24 cellular contexts compared by ENCODE assay signal in the genomic region with DNA sequence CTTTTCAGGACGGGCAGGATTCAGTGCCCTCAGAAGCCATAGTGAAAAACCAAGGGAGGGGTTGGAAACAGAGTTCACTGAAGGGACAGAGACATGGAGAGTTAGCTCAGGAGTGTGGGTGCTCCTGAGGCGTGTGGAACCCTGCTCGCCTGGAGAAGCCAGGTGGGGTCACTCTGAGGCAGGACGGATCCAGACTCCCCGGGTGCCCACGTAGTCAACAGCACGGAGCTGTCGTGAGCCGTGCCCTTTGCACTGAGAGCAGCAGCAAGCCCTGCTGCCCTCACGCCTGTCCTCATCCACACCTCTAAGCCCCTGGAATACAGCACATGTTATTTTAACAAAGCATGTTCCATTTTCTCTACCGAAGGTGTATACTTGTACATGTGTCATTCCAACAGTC.
A peak's percentile ranks its signal among the peaks of the same experiment; 100 is the strongest.
DNase-seq lines count a peak whose midpoint lies in the region; ATAC-seq, FAIRE-seq and TF ChIP-seq lines count a peak whose summit lies in the region.
"Had no signal": no experiment of that assay in that cellular context is flagged by ENCODE, and none has a peak within 500 bp of the region (broad histone marks: within the 10 kb centered on the region; RNA-seq: fewer than 3 reads in every experiment).

No MANE protein-coding gene starts in this region.

- 0 out of 2 replicates have a peak, but pooled peaks cover 3% of the 10 kb centered on the region for H3K79me2 ChIP-seq in GM23338 (replicated peaks; ENCODE audit: insufficient read depth)

- TF ChIP-seq CTCF in GM23338 (conservative IDR thresholded peaks at IDR 0.05; ENCODE audit: low read depth in 2 of 2) = no peak
- TF ChIP-seq CTCF in osteocyte (IDR thresholded peaks at IDR 0.05) = no peak
- TF ChIP-seq CTCF in right atrium auricular region (IDR thresholded peaks at IDR 0.05) = no peak

- no peaks in the 10 kb centered on the region for H3K9me2 ChIP-seq in GM23338 (ENCODE audit: insufficient read depth)

- H3K36me3 ChIP-seq in GM23338 (ENCODE audit: insufficient read depth) = no peaks in the 10 kb centered on the region
- no peaks in the 10 kb centered on the region for H3K36me3 ChIP-seq in right atrium auricular region
- H3K36me3 ChIP-seq: BE2C had no signal

- H3K4me1 ChIP-seq in GM23338 (ENCODE audit: insufficient read depth) (peaks cover 10% of the 10 kb centered on the region; the same call in 1 of the 2 replicates), right atrium auricular region (peaks cover 0 to 12% of the 10 kb centered on the region in 2 donors)
- H3K4me1 ChIP-seq: BE2C had no signal

- no peak for DNase-seq in GM23338 (ENCODE audit: low spot score)
- no peak for DNase-seq in HTR-8/SVneo (ENCODE audit: insufficient read length, low spot score)
- DNase-seq in osteocyte (ENCODE audit: extremely low spot score, unreplicated experiment) = peak; percentile 60
- DNase-seq in stimulated activated CD4-positive, alpha-beta T cell treated with anti-CD3 and anti-CD28 coated beads, Interleukin-15, amount 100 ng/mL, for 24 hours = no peak
- DNase-seq in right atrium auricular region (ENCODE audit: low spot score) = no peak
- DNase-seq in NCI-H2171 (lab: John Stamatoyannopoulos, UW) = no peak
- DNase-seq: 8988T; ACHN; AML-193; BE2C; Calu3; CD4-positive, alpha-beta memory T cell; COR-L47; DMS53; DMS79 treated with DMSO at 0.1 percent for 48 hours; GF-D8; H7 had no signal

- no peaks in the 10 kb centered on the region for H3K36me3 Mint-ChIP-seq in GM23338 (ENCODE audit: low read depth)
- peaks cover 2% of the 10 kb centered on the region for H3K36me3 Mint-ChIP-seq in osteocyte (ENCODE audit: unreplicated experiment)

- H3K4me3 Mint-ChIP-seq in GM23338 (no peak overlapping the region), osteocyte (ENCODE audit: unreplicated experiment) (no peak overlapping the region)
- H3K4me3 Mint-ChIP-seq: CD14-positive monocyte; CD4-positive, alpha-beta memory T cell had no signal

- peak; percentile 72 for FAIRE-seq in HTR-8/SVneo (lab: Jason Lieb, UNC)
- FAIRE-seq: A549, GM12891, H1 had no signal

- no peak overlapping the region for H3K27ac Mint-ChIP-seq in GM23338
- H3K27ac Mint-ChIP-seq in osteocyte (ENCODE audit: unreplicated experiment) = no peak overlapping the region
- H3K27ac Mint-ChIP-seq: CD14-positive monocyte; CD4-positive, alpha-beta memory T cell had no signal

- no peaks in the 10 kb centered on the region for H3F3A ChIP-seq in GM23338 (replicated peaks; ENCODE audit: low read depth)

- H4K20me1 ChIP-seq in GM23338 (replicated peaks; ENCODE audit: insufficient read depth) = no peaks in the 10 kb centered on the region

- H3K9me3 Mint-ChIP-seq in GM23338 = no peaks in the 10 kb centered on the region
- no peaks in the 10 kb centered on the region for H3K9me3 Mint-ChIP-seq in osteocyte (ENCODE audit: unreplicated experiment)
- H3K9me3 Mint-ChIP-seq: CD4-positive, alpha-beta memory T cell had no signal

- H3K4me2 ChIP-seq in GM23338 = no peak overlapping the region
- H3K4me2 ChIP-seq: A549; BLaER1 treated with 17β-estradiol and CSF1 and Interleukin-3, amounts not matched to agents 10 nM and 100 nM had no signal

- H3K4me1 Mint-ChIP-seq in GM23338 (peaks cover 6% of the 10 kb centered on the region), osteocyte (ENCODE audit: unreplicated experiment) (peaks cover 23% of the 10 kb centered on the region)
- H3K4me1 Mint-ChIP-seq: CD14-positive monocyte; CD4-positive, alpha-beta memory T cell had no signal

- ATAC-seq in GM23338 = peak; percentile 37; the same call in 2 of the 3 replicates
- peak; percentile 33 for ATAC-seq in esophagus mucosa
- ATAC-seq: A549, HCT116 had no signal

- H3K9me3 ChIP-seq in right atrium auricular region = no peaks in the 10 kb centered on the region
- H3K9me3 ChIP-seq: A549; BE2C; BLaER1 treated with 17β-estradiol and CSF1 and Interleukin-3, amounts not matched to agents 10 nM and 100 nM had no signal

- no peak overlapping the region for H2AFZ ChIP-seq in GM23338

- no peaks in the 10 kb centered on the region for H3K27me3 ChIP-seq in GM23338 (ENCODE audit: insufficient read depth)
- no peaks in the 10 kb centered on the region for H3K27me3 ChIP-seq in right atrium auricular region
- H3K27me3 ChIP-seq: BE2C; BLaER1 treated with 17β-estradiol and CSF1 and Interleukin-3, amounts not matched to agents 10 nM and 100 nM had no signal

- H3K27ac ChIP-seq in GM23338 (ENCODE audit: low read depth) (no peak overlapping the region), right atrium auricular region (no peak overlapping the region)
- H3K27ac ChIP-seq: A549; BLaER1 treated with 17β-estradiol and CSF1 and Interleukin-3, amounts not matched to agents 10 nM and 100 nM had no signal

- H3K27me3 Mint-ChIP-seq in GM23338 (ENCODE audit: insufficient read depth, low read depth, poor library complexity) (no peaks in the 10 kb centered on the region), osteocyte (ENCODE audit: unreplicated experiment) (no peaks in the 10 kb centered on the region)
- H3K27me3 Mint-ChIP-seq: CD4-positive, alpha-beta memory T cell had no signal

- H3K4me3 ChIP-seq in GM23338 = no peak overlapping the region
- no peak overlapping the region for H3K4me3 ChIP-seq in right atrium auricular region
- H3K4me3 ChIP-seq: A549; BLaER1 treated with 17β-estradiol and CSF1 and Interleukin-3, amounts not matched to agents 10 nM and 100 nM had no signal

TF ChIP-seq in GM23338, 12 proteins besides CTCF, POLR2A, EP300 and RAD21 (continues in another document):
- no peak for TF ChIP-seq POLR2AphosphoS5 (IDR thresholded peaks at IDR 0.05; ENCODE audit: low read depth)
- TF ChIP-seq EZH2 (IDR thresholded peaks at IDR 0.05; ENCODE audit: low read depth, unreplicated experiment) = no peak
- no peak for TF ChIP-seq ZNF331 (CRISPR knock-in tag; IDR thresholded peaks at IDR 0.05; ENCODE audit: low read depth)
- no peak for TF ChIP-seq EZH2phosphoT487 (IDR thresholded peaks at IDR 0.05; ENCODE audit: unreplicated experiment)
- TF ChIP-seq ZNF114 (CRISPR knock-in tag; IDR thresholded peaks at IDR 0.05) = no peak
- TF ChIP-seq CREB1 (CRISPR knock-in tag; IDR thresholded peaks at IDR 0.05; ENCODE audit: low read depth) = no peak
- TF ChIP-seq, protein P1, sequence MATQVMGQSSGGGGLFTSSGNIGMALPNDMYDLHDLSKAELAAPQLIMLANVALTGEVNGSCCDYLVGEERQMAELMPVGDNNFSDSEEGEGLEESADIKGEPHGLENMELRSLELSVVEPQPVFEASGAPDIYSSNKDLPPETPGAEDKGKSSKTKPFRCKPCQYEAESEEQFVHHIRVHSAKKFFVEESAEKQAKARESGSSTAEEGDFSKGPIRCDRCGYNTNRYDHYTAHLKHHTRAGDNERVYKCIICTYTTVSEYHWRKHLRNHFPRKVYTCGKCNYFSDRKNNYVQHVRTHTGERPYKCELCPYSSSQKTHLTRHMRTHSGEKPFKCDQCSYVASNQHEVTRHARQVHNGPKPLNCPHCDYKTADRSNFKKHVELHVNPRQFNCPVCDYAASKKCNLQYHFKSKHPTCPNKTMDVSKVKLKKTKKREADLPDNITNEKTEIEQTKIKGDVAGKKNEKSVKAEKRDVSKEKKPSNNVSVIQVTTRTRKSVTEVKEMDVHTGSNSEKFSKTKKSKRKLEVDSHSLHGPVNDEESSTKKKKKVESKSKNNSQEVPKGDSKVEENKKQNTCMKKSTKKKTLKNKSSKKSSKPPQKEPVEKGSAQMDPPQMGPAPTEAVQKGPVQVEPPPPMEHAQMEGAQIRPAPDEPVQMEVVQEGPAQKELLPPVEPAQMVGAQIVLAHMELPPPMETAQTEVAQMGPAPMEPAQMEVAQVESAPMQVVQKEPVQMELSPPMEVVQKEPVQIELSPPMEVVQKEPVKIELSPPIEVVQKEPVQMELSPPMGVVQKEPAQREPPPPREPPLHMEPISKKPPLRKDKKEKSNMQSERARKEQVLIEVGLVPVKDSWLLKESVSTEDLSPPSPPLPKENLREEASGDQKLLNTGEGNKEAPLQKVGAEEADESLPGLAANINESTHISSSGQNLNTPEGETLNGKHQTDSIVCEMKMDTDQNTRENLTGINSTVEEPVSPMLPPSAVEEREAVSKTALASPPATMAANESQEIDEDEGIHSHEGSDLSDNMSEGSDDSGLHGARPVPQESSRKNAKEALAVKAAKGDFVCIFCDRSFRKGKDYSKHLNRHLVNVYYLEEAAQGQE (IDR thresholded peaks at IDR 0.05; ENCODE audit: unreplicated experiment) = no peak
- no peak for TF ChIP-seq STAT1 (IDR thresholded peaks at IDR 0.05; ENCODE audit: unreplicated experiment)
- no peak for TF ChIP-seq NANOG (IDR thresholded peaks at IDR 0.05; ENCODE audit: borderline replicate concordance)
- TF ChIP-seq, protein P2, sequence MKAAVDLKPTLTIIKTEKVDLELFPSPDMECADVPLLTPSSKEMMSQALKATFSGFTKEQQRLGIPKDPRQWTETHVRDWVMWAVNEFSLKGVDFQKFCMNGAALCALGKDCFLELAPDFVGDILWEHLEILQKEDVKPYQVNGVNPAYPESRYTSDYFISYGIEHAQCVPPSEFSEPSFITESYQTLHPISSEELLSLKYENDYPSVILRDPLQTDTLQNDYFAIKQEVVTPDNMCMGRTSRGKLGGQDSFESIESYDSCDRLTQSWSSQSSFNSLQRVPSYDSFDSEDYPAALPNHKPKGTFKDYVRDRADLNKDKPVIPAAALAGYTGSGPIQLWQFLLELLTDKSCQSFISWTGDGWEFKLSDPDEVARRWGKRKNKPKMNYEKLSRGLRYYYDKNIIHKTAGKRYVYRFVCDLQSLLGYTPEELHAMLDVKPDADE (IDR thresholded peaks at IDR 0.05) = no peak
